17 cellular contexts compared by ENCODE assay signal in genomic region chr22:32839776-32840571, GRCh38. TPM values are rescaled to one million over a fixed set of nuclear protein-coding genes. Genes with fewer than 3 reads are reported as not detected.
DNase-seq lines count a peak whose midpoint lies in the region; ATAC-seq and TF ChIP-seq lines count a peak whose summit lies in the region.
"Had no signal": no experiment of that assay in that cellular context is flagged by ENCODE, and none has a peak within 500 bp of the region (broad histone marks: within the 10 kb centered on the region; RNA-seq: fewer than 3 reads in every experiment).

No MANE protein-coding gene starts in this region.

- peaks cover 7% of the 10 kb centered on the region; the same call in 1 of the 2 replicates for H4K20me1 ChIP-seq in SK-N-SH (ENCODE audit: insufficient read depth)

- TF ChIP-seq EP300 in SK-N-SH (IDR thresholded peaks at IDR 0.05; ENCODE audit: borderline replicate concordance in 1 of 2, low read depth in 1 of 2, low read length in 1 of 2) (no peak), esophagus muscularis mucosa (IDR thresholded peaks at IDR 0.05) (no peak)

- H3K4me1 ChIP-seq in SK-N-SH (ENCODE audit: control insufficient read depth in 1 of 2, insufficient read depth in 2 of 2, low read depth in 1 of 2, low read length in 1 of 2), result peaks cover 0 to 20% of the 10 kb centered on the region in 2 experiments; a peak in 1 of 4 replicates
- peaks cover 94 to 100% (median 98%) of the 10 kb centered on the region in 4 donors for H3K4me1 ChIP-seq in esophagus muscularis mucosa
- H3K4me1 ChIP-seq in muscle layer of colon (ENCODE audit: insufficient read depth, low read length), result peaks cover 57% of the 10 kb centered on the region
- H3K4me1 ChIP-seq in testis, result peaks cover 40% of the 10 kb centered on the region

- no peak overlapping the region for H3K9ac ChIP-seq in SK-N-SH
- no peak overlapping the region for H3K9ac ChIP-seq in muscle layer of colon (ENCODE audit: low read length)

- no peaks in the 10 kb centered on the region for H3F3A ChIP-seq in SK-N-SH (replicated peaks; ENCODE audit: insufficient read depth)

- POLR2A ChIA-PET in SK-N-SH (lab: Yijun Ruan, JAX), result no interaction called here

- DNase-seq in SK-N-SH (peak; percentile 33), esophagus muscularis mucosa (ENCODE audit: extremely low spot score) (no peak), testis (no peak), iPS-NIHi11 (ENCODE audit: low spot score) (no peak), omental fat pad (ENCODE audit: low spot score) (no peak)
- DNase-seq: activated CD8-positive, alpha-beta T cell treated with anti-CD3 and anti-CD28 coated beads, Interleukin-2, amount 10 ng/mL, durations not matched to agents 7 days and 5 days; activated naive CD4-positive, alpha-beta T cell treated with anti-CD3 and anti-CD28 coated beads, Interleukin-2, amount 50 U/mL, for 16 hours; CD4-positive, CD25-positive, alpha-beta regulatory T cell; effector CD8-positive, alpha-beta T cell; GDM1; NCI-H2171 treated with DMSO at 0.1 percent for 48 hours; stimulated activated CD4-positive, alpha-beta T cell treated with anti-CD3 and anti-CD28 coated beads, Interleukin-15, amount 100 ng/mL, for 24 hours; stimulated activated CD8-positive, alpha-beta memory T cell treated with anti-CD3 and anti-CD28 coated beads, Interleukin-4, amount 100 ng/mL, for 48 hours had no signal

- intact Hi-C loops in esophagus muscularis mucosa (cut with DNase I), result no loop called here
- intact Hi-C loops in testis (cut with DNase I; ENCODE audit: low total_unique reads), result no loop called here

- H3K27ac ChIP-seq in SK-N-SH (ENCODE audit: low read depth in 2 of 2, low read length in 1 of 2), result peak overlapping the region in 1 of 2 experiments; percentile 39; a peak in 2 of 4 replicates
- peak overlapping the region; percentile 49 to 83 (median 72) for H3K27ac ChIP-seq in esophagus muscularis mucosa (replicated peaks in 1 of 4)
- H3K27ac ChIP-seq in muscle layer of colon (ENCODE audit: low read depth, low read length), result peak overlapping the region; percentile 50
- H3K27ac ChIP-seq in testis, result peak overlapping the region; percentile 9 to 67

- H3K9me3 ChIP-seq in SK-N-SH (no peaks in the 10 kb centered on the region), esophagus muscularis mucosa (no peaks in the 10 kb centered on the region), muscle layer of colon (ENCODE audit: low read length) (no peaks in the 10 kb centered on the region), testis (no peaks in the 10 kb centered on the region)

- H3K36me3 ChIP-seq in SK-N-SH (replicated peaks in 1 of 2; ENCODE audit: control insufficient read depth in 1 of 2, insufficient read depth in 2 of 2, low read length in 1 of 2), result no peaks in the 10 kb centered on the region
- H3K36me3 ChIP-seq in esophagus muscularis mucosa, result peaks cover 0 to 82% (median 25%) of the 10 kb centered on the region in 4 donors
- peaks cover 13% of the 10 kb centered on the region for H3K36me3 ChIP-seq in muscle layer of colon (ENCODE audit: insufficient read depth, low read length)
- H3K36me3 ChIP-seq in testis (ENCODE audit: low read depth, missing control alignments), result no peaks in the 10 kb centered on the region

- H3K27me3 ChIP-seq in SK-N-SH (ENCODE audit: insufficient read depth) (no peaks in the 10 kb centered on the region), esophagus muscularis mucosa (no peaks in the 10 kb centered on the region), muscle layer of colon (ENCODE audit: control insufficient read depth in 1 of 2, insufficient read depth in 2 of 2, low read length in 2 of 2) (no peaks in the 10 kb centered on the region), testis (no peaks in the 10 kb centered on the region)

- no peak for TF ChIP-seq CTCF in SK-N-SH (IDR thresholded peaks at IDR 0.05)
- TF ChIP-seq CTCF in esophagus muscularis mucosa (IDR thresholded peaks at IDR 0.05), result no peak
- TF ChIP-seq CTCF in testis (IDR thresholded peaks at IDR 0.05), result no peak
- TF ChIP-seq CTCF in omental fat pad (IDR thresholded peaks at IDR 0.05), result no peak

- TF ChIP-seq POLR2A in esophagus muscularis mucosa (IDR thresholded peaks at IDR 0.05; ENCODE audit: low read depth) (no peak), testis (IDR thresholded peaks at IDR 0.05) (no peak)

- H3K4me3 ChIP-seq in SK-N-SH (ENCODE audit: low read depth in 2 of 2, low read length in 1 of 2), result no peak overlapping the region
- H3K4me3 ChIP-seq in esophagus muscularis mucosa, result peak overlapping the region in 2 of 4 donors; percentile 3 to 13
- H3K4me3 ChIP-seq in muscle layer of colon (ENCODE audit: low read depth in 1 of 2, low read length in 2 of 2), result no peak overlapping the region
- no peak overlapping the region for H3K4me3 ChIP-seq in testis

- no peaks in the 10 kb centered on the region for H3K79me2 ChIP-seq in SK-N-SH (ENCODE audit: insufficient read depth)

- peak overlapping the region; percentile 12; the same call in 1 of the 2 replicates for H3K4me2 ChIP-seq in SK-N-SH

- no peak overlapping the region for H2AFZ ChIP-seq in SK-N-SH (ENCODE audit: low read depth)

- CTCF ChIA-PET in SK-N-SH (lab: Yijun Ruan, JAX), result interaction anchor here (0.8 to 1.2 kb wide), 3 partner anchors 80 to 161 kb away, joined by 3 to 4 read pairs (median 3); no protein-coding TSS in a partner anchor

- ATAC-seq in HG02798 (IDR thresholded peaks at IDR 0.05; ENCODE audit: poor library complexity, unreplicated experiment) (no peak), GM21619 (IDR thresholded peaks at IDR 0.05; ENCODE audit: unreplicated experiment) (no peak), omental fat pad (ENCODE audit: low FRiP score) (no peak)
- ATAC-seq: activated CD8-positive, alpha-beta T cell treated with anti-CD3 and anti-CD28 coated beads, Interleukin-2, amount 10 ng/mL, durations not matched to agents 7 days and 5 days had no signal

- no peaks in the 10 kb centered on the region for H3K9me2 ChIP-seq in SK-N-SH

- 55% methylated on average over 13 of the region's 13 CpGs for WGBS in SK-N-SH (ENCODE audit: low lambda C conversion rate)
- 16% methylated on average over 11 of the region's 13 CpGs for WGBS in esophagus muscularis mucosa
- 32 to 44% methylated on average over 13 of the region's 13 CpGs for WGBS in testis, 2 donors

- TF ChIP-seq RAD21 in SK-N-SH (IDR thresholded peaks at IDR 0.05; ENCODE audit: low read length), result no peak

TF ChIP-seq in SK-N-SH, 30 proteins besides CTCF, POLR2A, EP300 and RAD21:
- TF ChIP-seq TCF12 (IDR thresholded peaks at IDR 0.05) (0 out of 2 replicates have a peak, but pooled peaks have one; percentile 8), MEF2A (IDR thresholded peaks at IDR 0.05; ENCODE audit: borderline replicate concordance, low read depth) (no peak)

RNA-seq across cellular contexts. Expression of gene TIMP3, which starts 38.5 kb away (rescaled TPM):
- polyA plus RNA-seq in SK-N-SH (2012; rRNA removed), result 23.1 and 26.1 TPM in 2 replicates
- 18.3 and 23.3 TPM in 2 replicates for polyA plus RNA-seq in SK-N-SH (2012; cell fraction: cytosol; rRNA removed)
- polyA plus RNA-seq in SK-N-SH (2012; cell fraction: nucleus; rRNA removed), result 19.2 and 25.7 TPM in 2 replicates
- total RNA-seq in esophagus muscularis mucosa, result 100 to 1,000 TPM; 566 to 898 (median 683) TPM
- 100 to 1,000 TPM; 200 to 201 TPM for total RNA-seq in testis
- polyA plus RNA-seq in testis (ENCODE audit: insufficient read depth, low read depth, low replicate concordance), result 214 TPM
- 1,000 to 10,000 TPM in 1 of 4 donors, 100 to 1,000 TPM in 3; 561 to 1,580 (median 897) TPM for total RNA-seq in omental fat pad
- total RNA-seq: activated CD8-positive, alpha-beta T cell treated with anti-CD3 and anti-CD28 coated beads, Interleukin-2, amount 10 ng/mL, durations not matched to agents 7 days and 5 days; T-helper 1 cell treated with Interleukin-12 subunit alpha and Interleukin-12 subunit beta and Interleukin-4 antibody, amounts not matched to agents 30 ng/mL and 1 ng/mL, for 36 hours had no signal
- polyA plus RNA-seq: CD4-positive, CD25-positive, alpha-beta regulatory T cell had no signal
